In the genomic region with DNA sequence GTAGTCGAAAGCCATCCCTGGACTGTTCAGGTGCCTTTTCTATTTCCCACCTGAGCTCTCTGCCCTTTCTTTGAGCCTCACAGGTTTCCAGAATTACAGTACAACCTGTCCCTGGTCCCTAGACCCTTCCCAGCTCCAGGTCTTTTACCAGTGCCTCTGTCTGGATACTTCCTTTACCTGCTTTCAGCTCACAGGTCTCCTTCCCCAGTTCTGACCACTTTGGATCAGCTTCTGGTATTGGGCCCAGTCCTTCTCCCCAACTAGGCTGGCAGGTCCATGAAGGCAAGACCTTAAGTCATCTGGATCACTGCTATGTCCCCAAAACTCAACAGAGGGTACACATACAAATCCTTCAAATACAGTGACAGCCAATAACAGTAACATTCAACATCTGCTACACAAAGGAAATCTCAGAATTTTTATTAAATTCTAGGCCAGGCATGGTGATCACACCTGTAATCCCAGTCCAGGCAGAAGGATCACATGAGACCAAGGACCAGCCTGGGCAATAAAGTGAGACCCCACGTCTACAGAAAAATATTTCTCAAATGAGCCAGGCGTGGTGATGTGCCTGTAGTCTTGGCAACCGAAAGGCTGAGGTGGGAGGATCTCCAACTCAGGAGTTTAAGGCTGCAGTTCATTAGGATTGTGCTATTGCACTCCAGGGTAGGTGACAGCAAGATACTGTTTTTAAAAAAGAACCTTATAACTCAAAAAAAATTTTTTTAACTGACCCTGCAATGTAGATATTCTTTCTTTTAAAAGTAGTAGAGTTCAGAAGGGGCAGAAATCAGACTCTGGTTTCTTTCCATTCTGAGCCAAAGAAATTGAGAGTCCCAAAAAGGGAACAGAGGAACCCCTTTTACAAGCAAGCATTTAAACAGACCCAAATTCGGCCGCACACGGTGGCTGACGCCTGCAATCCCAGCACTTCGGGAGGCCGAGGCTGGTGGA, we compare ENCODE assay signal across 2 cellular contexts.
A peak's percentile ranks its signal among the peaks of the same experiment; 100 is the strongest.
TF ChIP-seq lines count a peak whose summit lies in the region.

No MANE protein-coding gene starts in this region.

TF ChIP-seq in HCT116, 20 proteins besides CTCF, POLR2A, EP300 and RAD21 (continued from another document):
- TF ChIP-seq, protein P1, sequence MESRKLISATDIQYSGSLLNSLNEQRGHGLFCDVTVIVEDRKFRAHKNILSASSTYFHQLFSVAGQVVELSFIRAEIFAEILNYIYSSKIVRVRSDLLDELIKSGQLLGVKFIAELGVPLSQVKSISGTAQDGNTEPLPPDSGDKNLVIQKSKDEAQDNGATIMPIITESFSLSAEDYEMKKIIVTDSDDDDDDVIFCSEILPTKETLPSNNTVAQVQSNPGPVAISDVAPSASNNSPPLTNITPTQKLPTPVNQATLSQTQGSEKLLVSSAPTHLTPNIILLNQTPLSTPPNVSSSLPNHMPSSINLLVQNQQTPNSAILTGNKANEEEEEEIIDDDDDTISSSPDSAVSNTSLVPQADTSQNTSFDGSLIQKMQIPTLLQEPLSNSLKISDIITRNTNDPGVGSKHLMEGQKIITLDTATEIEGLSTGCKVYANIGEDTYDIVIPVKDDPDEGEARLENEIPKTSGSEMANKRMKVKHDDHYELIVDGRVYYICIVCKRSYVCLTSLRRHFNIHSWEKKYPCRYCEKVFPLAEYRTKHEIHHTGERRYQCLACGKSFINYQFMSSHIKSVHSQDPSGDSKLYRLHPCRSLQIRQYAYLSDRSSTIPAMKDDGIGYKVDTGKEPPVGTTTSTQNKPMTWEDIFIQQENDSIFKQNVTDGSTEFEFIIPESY (IDR thresholded peaks at IDR 0.05; ENCODE audit: extremely low read depth, insufficient replicate concordance, low read length): no peak
- TF ChIP-seq POLR2AphosphoS5 (IDR thresholded peaks at IDR 0.05; ENCODE audit: low read depth, low read length) (no peak; the same call in 1 of the 2 replicates), CBX3 (IDR thresholded peaks at IDR 0.05; ENCODE audit: low read depth) (no peak), JUND (IDR thresholded peaks at IDR 0.05) (no peak), SP1 (IDR thresholded peaks at IDR 0.05; ENCODE audit: low read depth) (no peak), CEBPB (IDR thresholded peaks at IDR 0.05; ENCODE audit: low read depth) (no peak), ELF1 (IDR thresholded peaks at IDR 0.05; ENCODE audit: borderline replicate concordance, low read depth) (no peak), YY1 (IDR thresholded peaks at IDR 0.05; ENCODE audit: extremely low read depth, insufficient replicate concordance, low read depth, low read length) (no peak), TCF7L2 (IDR thresholded peaks at IDR 0.05; ENCODE audit: borderline replicate concordance, extremely low read depth, insufficient read depth, insufficient read length) (no peak), EZH2phosphoT487 (IDR thresholded peaks at IDR 0.05; ENCODE audit: borderline replicate concordance) (no peak), FOSL1 (IDR thresholded peaks at IDR 0.05; ENCODE audit: low read depth) (no peak)
- TF ChIP-seq, protein P2, sequence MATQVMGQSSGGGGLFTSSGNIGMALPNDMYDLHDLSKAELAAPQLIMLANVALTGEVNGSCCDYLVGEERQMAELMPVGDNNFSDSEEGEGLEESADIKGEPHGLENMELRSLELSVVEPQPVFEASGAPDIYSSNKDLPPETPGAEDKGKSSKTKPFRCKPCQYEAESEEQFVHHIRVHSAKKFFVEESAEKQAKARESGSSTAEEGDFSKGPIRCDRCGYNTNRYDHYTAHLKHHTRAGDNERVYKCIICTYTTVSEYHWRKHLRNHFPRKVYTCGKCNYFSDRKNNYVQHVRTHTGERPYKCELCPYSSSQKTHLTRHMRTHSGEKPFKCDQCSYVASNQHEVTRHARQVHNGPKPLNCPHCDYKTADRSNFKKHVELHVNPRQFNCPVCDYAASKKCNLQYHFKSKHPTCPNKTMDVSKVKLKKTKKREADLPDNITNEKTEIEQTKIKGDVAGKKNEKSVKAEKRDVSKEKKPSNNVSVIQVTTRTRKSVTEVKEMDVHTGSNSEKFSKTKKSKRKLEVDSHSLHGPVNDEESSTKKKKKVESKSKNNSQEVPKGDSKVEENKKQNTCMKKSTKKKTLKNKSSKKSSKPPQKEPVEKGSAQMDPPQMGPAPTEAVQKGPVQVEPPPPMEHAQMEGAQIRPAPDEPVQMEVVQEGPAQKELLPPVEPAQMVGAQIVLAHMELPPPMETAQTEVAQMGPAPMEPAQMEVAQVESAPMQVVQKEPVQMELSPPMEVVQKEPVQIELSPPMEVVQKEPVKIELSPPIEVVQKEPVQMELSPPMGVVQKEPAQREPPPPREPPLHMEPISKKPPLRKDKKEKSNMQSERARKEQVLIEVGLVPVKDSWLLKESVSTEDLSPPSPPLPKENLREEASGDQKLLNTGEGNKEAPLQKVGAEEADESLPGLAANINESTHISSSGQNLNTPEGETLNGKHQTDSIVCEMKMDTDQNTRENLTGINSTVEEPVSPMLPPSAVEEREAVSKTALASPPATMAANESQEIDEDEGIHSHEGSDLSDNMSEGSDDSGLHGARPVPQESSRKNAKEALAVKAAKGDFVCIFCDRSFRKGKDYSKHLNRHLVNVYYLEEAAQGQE (IDR thresholded peaks at IDR 0.05; ENCODE audit: low read depth): no peak
- TF ChIP-seq, protein P3, sequence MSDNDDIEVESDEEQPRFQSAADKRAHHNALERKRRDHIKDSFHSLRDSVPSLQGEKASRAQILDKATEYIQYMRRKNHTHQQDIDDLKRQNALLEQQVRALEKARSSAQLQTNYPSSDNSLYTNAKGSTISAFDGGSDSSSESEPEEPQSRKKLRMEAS (IDR thresholded peaks at IDR 0.05): no peak
- TF ChIP-seq, protein P4, sequence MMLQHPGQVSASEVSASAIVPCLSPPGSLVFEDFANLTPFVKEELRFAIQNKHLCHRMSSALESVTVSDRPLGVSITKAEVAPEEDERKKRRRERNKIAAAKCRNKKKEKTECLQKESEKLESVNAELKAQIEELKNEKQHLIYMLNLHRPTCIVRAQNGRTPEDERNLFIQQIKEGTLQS (IDR thresholded peaks at IDR 0.05): no peak
TF ChIP-seq in HCT116: peak in this region for 0.

TF ChIP-seq in WTC11, 78 proteins besides CTCF, POLR2A, EP300 and RAD21:
- TF ChIP-seq, protein P5, sequence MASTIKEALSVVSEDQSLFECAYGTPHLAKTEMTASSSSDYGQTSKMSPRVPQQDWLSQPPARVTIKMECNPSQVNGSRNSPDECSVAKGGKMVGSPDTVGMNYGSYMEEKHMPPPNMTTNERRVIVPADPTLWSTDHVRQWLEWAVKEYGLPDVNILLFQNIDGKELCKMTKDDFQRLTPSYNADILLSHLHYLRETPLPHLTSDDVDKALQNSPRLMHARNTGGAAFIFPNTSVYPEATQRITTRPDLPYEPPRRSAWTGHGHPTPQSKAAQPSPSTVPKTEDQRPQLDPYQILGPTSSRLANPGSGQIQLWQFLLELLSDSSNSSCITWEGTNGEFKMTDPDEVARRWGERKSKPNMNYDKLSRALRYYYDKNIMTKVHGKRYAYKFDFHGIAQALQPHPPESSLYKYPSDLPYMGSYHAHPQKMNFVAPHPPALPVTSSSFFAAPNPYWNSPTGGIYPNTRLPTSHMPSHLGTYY (CRISPR knock-in tag; IDR thresholded peaks at IDR 0.05): peak; percentile 9; the same call in 1 of the 2 replicates
- TF ChIP-seq, protein P6, sequence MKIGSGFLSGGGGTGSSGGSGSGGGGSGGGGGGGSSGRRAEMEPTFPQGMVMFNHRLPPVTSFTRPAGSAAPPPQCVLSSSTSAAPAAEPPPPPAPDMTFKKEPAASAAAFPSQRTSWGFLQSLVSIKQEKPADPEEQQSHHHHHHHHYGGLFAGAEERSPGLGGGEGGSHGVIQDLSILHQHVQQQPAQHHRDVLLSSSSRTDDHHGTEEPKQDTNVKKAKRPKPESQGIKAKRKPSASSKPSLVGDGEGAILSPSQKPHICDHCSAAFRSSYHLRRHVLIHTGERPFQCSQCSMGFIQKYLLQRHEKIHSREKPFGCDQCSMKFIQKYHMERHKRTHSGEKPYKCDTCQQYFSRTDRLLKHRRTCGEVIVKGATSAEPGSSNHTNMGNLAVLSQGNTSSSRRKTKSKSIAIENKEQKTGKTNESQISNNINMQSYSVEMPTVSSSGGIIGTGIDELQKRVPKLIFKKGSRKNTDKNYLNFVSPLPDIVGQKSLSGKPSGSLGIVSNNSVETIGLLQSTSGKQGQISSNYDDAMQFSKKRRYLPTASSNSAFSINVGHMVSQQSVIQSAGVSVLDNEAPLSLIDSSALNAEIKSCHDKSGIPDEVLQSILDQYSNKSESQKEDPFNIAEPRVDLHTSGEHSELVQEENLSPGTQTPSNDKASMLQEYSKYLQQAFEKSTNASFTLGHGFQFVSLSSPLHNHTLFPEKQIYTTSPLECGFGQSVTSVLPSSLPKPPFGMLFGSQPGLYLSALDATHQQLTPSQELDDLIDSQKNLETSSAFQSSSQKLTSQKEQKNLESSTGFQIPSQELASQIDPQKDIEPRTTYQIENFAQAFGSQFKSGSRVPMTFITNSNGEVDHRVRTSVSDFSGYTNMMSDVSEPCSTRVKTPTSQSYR (CRISPR knock-in tag; IDR thresholded peaks at IDR 0.05): no peak
